12 cellular contexts compared by ENCODE assay signal in the genomic region with DNA sequence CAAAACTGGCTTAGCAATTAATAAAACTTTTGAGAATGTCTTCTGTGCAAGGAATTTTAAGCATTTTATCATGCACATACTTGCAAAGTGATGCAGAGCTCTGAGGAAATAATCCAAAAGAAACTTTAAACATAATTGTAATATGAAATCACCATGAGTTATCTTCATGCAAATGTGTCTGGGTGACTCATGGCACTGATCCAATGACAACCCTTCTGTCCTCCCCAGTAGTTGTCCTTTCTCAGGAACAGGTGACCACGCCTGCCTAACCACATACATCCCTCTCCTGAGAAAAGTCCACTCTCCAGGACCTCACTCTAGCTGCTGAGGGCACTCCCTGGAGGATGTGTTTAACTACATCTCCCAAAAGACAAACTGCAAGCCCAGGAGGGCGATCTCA.
DNase-seq lines count a peak whose midpoint lies in the region; FAIRE-seq and TF ChIP-seq lines count a peak whose summit lies in the region.
"Had no signal": no experiment of that assay in that cellular context is flagged by ENCODE, and none has a peak within 500 bp of the region (broad histone marks: within the 10 kb centered on the region; RNA-seq: fewer than 3 reads in every experiment).

No MANE protein-coding gene starts in this region.

- TF ChIP-seq POLR2A in GM12892 (IDR thresholded peaks at IDR 0.05; ENCODE audit: low read depth, low read length) = no peak

- no peak overlapping the region for H2BK120ac ChIP-seq in mesendoderm (ENCODE audit: low read depth, low read length)

- no peak overlapping the region for H3K18ac ChIP-seq in mesendoderm (ENCODE audit: low read length)

- in situ Hi-C loops in Caki2 (cut with HindIII; ENCODE audit: low pct_unique_long_range_greater_than_20kb, low sequenced_read_pairs) = no loop called here

- H3K4me1 ChIP-seq in mesendoderm (ENCODE audit: control insufficient read depth, low read depth, low read length) = no peaks in the 10 kb centered on the region

- no peak overlapping the region for H3K23ac ChIP-seq in mesendoderm (ENCODE audit: low read length)

- H2AK5ac ChIP-seq in mesendoderm (ENCODE audit: low read length) = no peak overlapping the region

- no peaks in the 10 kb centered on the region for H3K79me2 ChIP-seq in mesendoderm (ENCODE audit: control insufficient read depth, insufficient read depth, low read length)

- no peak overlapping the region for H4K5ac ChIP-seq in mesendoderm (ENCODE audit: low read length)

- H3K27ac ChIP-seq in mesendoderm (ENCODE audit: low read depth, low read length) = no peak overlapping the region
- H3K27ac ChIP-seq: tibial nerve had no signal

- no peak overlapping the region for H3K4me2 ChIP-seq in mesendoderm (ENCODE audit: low read length)

- no peaks in the 10 kb centered on the region for H3K79me1 ChIP-seq in mesendoderm (ENCODE audit: low read length)

- DNase-seq in Caki2 (ENCODE audit: low read depth) = peak; percentile 97
- DNase-seq in MG63 = peak; percentile 90
- peak; percentile 94 for DNase-seq in choroid plexus epithelial cell (ENCODE audit: low read depth)
- peak; percentile 80 for DNase-seq in mesendoderm
- no peak for DNase-seq in ecto neural progenitor cell (ENCODE audit: low spot score)
- no peak for DNase-seq in cortex of kidney (lab: John Stamatoyannopoulos, UW)
- no peak for DNase-seq in OCI-M2 (lab: John Stamatoyannopoulos, UW; ENCODE audit: unreplicated experiment)
- no peak for DNase-seq in GM12892 (ENCODE audit: insufficient read length)
- DNase-seq: activated T-cell treated with anti-CD3 and anti-CD28 coated beads, Interleukin-2, amount 50 U/mL, for 1 hour; NCI-H2081 treated with DMSO at 0.1 percent for 48 hours; stimulated activated CD4-positive, alpha-beta T cell treated with anti-CD3 and anti-CD28 coated beads, Interleukin-2, amount 100 ng/mL, for 24 hours had no signal

- H3K56ac ChIP-seq in mesendoderm (ENCODE audit: low read length) = no peak overlapping the region

- H3K4me3 ChIP-seq in MG63 (no peak overlapping the region), choroid plexus epithelial cell (ENCODE audit: low read depth, low read length) (no peak overlapping the region), mesendoderm (ENCODE audit: low read length) (no peak overlapping the region)
- H3K4me3 ChIP-seq: tibial nerve had no signal

- peak; percentile 13 for TF ChIP-seq CTCF in choroid plexus epithelial cell (conservative IDR thresholded peaks at IDR 0.05; ENCODE audit: low read depth, low read length)

- H2BK5ac ChIP-seq in mesendoderm (ENCODE audit: low read length) = no peak overlapping the region

- no peak overlapping the region for H4K8ac ChIP-seq in mesendoderm (ENCODE audit: low read depth, low read length)

- H3K4ac ChIP-seq in mesendoderm (ENCODE audit: low read depth, low read length) = no peak overlapping the region

- FAIRE-seq in GM12892 (lab: Jason Lieb, UNC) = no peak

- no peaks in the 10 kb centered on the region for H3K27me3 ChIP-seq in MG63
- no peaks in the 10 kb centered on the region for H3K27me3 ChIP-seq in mesendoderm (ENCODE audit: insufficient read depth, low read length, poor library complexity)
- H3K27me3 ChIP-seq: tibial nerve had no signal

- no peaks in the 10 kb centered on the region for H3K9me3 ChIP-seq in MG63
- H3K9me3 ChIP-seq: tibial nerve had no signal

- no peak overlapping the region for H2BK15ac ChIP-seq in mesendoderm (replicated peaks; ENCODE audit: low read depth)

- H3K9ac ChIP-seq in mesendoderm (ENCODE audit: low read length) = no peak overlapping the region

- H3K36me3 ChIP-seq in MG63 (no peaks in the 10 kb centered on the region), mesendoderm (ENCODE audit: control insufficient read depth, insufficient read depth, low read length) (no peaks in the 10 kb centered on the region)
- H3K36me3 ChIP-seq: tibial nerve had no signal

- WGBS in mesendoderm (ENCODE audit: extremely low coverage, insufficient coverage, low lambda C conversion rate) = no CpG with 5 or more reads among the region's 2 CpGs

Comparison
In these comparisons a context has a peak if more than half of its experiments do, and no peak if none do; other contexts are left out.
1. DNase-seq: peak in Caki2 (single experiment), MG63 (single experiment), choroid plexus epithelial cell (single experiment) and mesendoderm (single experiment); none in ecto neural progenitor cell (single experiment), cortex of kidney (single experiment), OCI-M2 (single experiment) and GM12892 (single experiment).